8 cellular contexts compared by ENCODE assay signal in genomic region chr5:38258319-38259061, GRCh38. TPM values are rescaled to one million over a fixed set of nuclear protein-coding genes. Genes with fewer than 3 reads are reported as not detected.
DNase-seq lines count a peak whose midpoint lies in the region; ATAC-seq, FAIRE-seq and TF ChIP-seq lines count a peak whose summit lies in the region.

Gene EGFLAM, plus strand, starts transcription at chr5:38258559. Its CDS starts 196 bp downstream, at chr5:38258755.

- H2BK5ac ChIP-seq in H9 (ENCODE audit: insufficient read length, low read length) = no peak within 1 kb of the TSS

- peaks cover 13% of the 10 kb centered on the region for H3K23me2 ChIP-seq in H9 (ENCODE audit: insufficient read length, low read depth, low read length, poor library complexity, severe bottlenecking)

- H2BK12ac ChIP-seq in H9 (ENCODE audit: insufficient read length, low read depth, low read length) = no peak within 1 kb of the TSS

- WGBS in A549 (ENCODE audit: missing lambda C conversion rate) = 4% methylated on average over 21 of the region's 73 CpGs
- WGBS in H9 (ENCODE audit: extremely low coverage, insufficient read length, low lambda C conversion rate) = no CpG with 5 or more reads among the region's 73 CpGs

- no peak within 1 kb of the TSS for H3K27ac Mint-ChIP-seq in H9
- H3K27ac Mint-ChIP-seq in activated CD8-positive, alpha-beta T cell treated with anti-CD3 and anti-CD28 coated beads for 36 hours = no peak within 1 kb of the TSS

- peaks cover 98% of the 10 kb centered on the region for H3K27me3 Mint-ChIP-seq in H9 (ENCODE audit: low read depth)
- H3K27me3 Mint-ChIP-seq in activated CD8-positive, alpha-beta T cell treated with anti-CD3 and anti-CD28 coated beads for 36 hours = peaks cover 62% of the 10 kb centered on the region

- POLR2A ChIA-PET in A549 (lab: Yijun Ruan, JAX) = no interaction called here
- POLR2A ChIA-PET in activated CD8-positive, alpha-beta T cell treated with anti-CD3 and anti-CD28 coated beads for 36 hours (lab: Charles Lee) = no interaction called here

- H3K79me2 ChIP-seq in H9 (ENCODE audit: insufficient read depth, low read length) = no peaks in the 10 kb centered on the region

- H3K4me3 ChIP-seq in A549 (peak within 1 kb of the TSS; percentile 49), skeletal muscle cell (ENCODE audit: low read depth, low read length) (peak within 1 kb of the TSS; percentile 57)

- no peaks in the 10 kb centered on the region; a peak in 2 of 5 replicates for H3K9me3 Mint-ChIP-seq in H9
- peaks cover 5% of the 10 kb centered on the region for H3K9me3 Mint-ChIP-seq in activated CD8-positive, alpha-beta T cell treated with anti-CD3 and anti-CD28 coated beads for 36 hours

- no peak within 1 kb of the TSS for H4K91ac ChIP-seq in H9 (ENCODE audit: insufficient read length, low read depth, low read length)

- H2BK120ac ChIP-seq in H9 (ENCODE audit: low read depth, low read length, poor library complexity, severe bottlenecking) = no peak within 1 kb of the TSS

- intact Hi-C loops in activated CD8-positive, alpha-beta T cell treated with anti-CD3 and anti-CD28 coated beads for 36 hours (cut with micrococcal nuclease) = no loop called here
- intact Hi-C loops in left ventricle myocardium superior (cut with micrococcal nuclease) = no loop called here

- TF ChIP-seq RAD21 in A549 (conservative IDR thresholded peaks at IDR 0.05 in 1 of 2, IDR thresholded peaks at IDR 0.05 in 1 of 2) = no peak

- H3K27ac ChIP-seq in A549 (peak within 1 kb of the TSS in 1 of 2 experiments; percentile 53; a peak in 2 of 6 replicates), H9 (ENCODE audit: insufficient read length, low read depth, low read length) (no peak within 1 kb of the TSS)

- no peak within 1 kb of the TSS for H3K56ac ChIP-seq in H9 (ENCODE audit: insufficient read length, low read depth, low read length)

- H2BK15ac ChIP-seq in H9 (ENCODE audit: low read depth, low read length) = no peak within 1 kb of the TSS

- no peak within 1 kb of the TSS; the same call in 1 of the 2 replicates for H3K14ac ChIP-seq in H9 (ENCODE audit: insufficient read depth, low read length)

- peak; percentile 20 to 24 for DNase-seq in A549 (ENCODE audit: low read depth in 1 of 2, low spot score in 1 of 2)
- DNase-seq in H9 = peak; percentile 75
- DNase-seq in activated CD8-positive, alpha-beta T cell treated with anti-CD3 and anti-CD28 coated beads for 36 hours = peak; percentile 29
- DNase-seq in left ventricle myocardium superior = peak; percentile 47
- DNase-seq in skeletal muscle cell (ENCODE audit: low read depth) = no peak
- no peak for DNase-seq in activated effector memory CD4-positive, alpha-beta T cell treated with Interleukin-2 at 50 U/mL for 16 hours

- no peak for TF ChIP-seq EP300 in A549 (IDR thresholded peaks at IDR 0.05)

- H3K27me3 ChIP-seq in H9 (ENCODE audit: insufficient read depth, low read length) = peaks cover 35% of the 10 kb centered on the region

- H3K9ac ChIP-seq in H9 (ENCODE audit: extremely low read depth, insufficient read length, low read length) = no peak within 1 kb of the TSS

- H3T11ph ChIP-seq in H9 (ENCODE audit: low read length) = no peak within 1 kb of the TSS

- H3K23ac ChIP-seq in H9 (ENCODE audit: insufficient read length, low read depth, low read length) = no peak within 1 kb of the TSS

- no peaks in the 10 kb centered on the region for H4K20me1 ChIP-seq in H9 (ENCODE audit: control insufficient read depth, insufficient read depth, insufficient read length)

- H3K4me1 ChIP-seq in A549 = peaks cover 4% of the 10 kb centered on the region; the same call in 1 of the 3 replicates
- no peaks in the 10 kb centered on the region; the same call in 1 of the 2 replicates for H3K4me1 ChIP-seq in H9 (ENCODE audit: insufficient read depth, low read length)

- H4K5ac ChIP-seq in H9 (ENCODE audit: insufficient read length, low read depth, low read length) = no peak within 1 kb of the TSS

- no peak within 1 kb of the TSS for H3K4ac ChIP-seq in H9 (ENCODE audit: low read depth, low read length)

- no peak for TF ChIP-seq POLR2A in A549 (IDR thresholded peaks at IDR 0.05; ENCODE audit: low read length)

- no peak for FAIRE-seq in A549 (lab: Jason Lieb, UNC)

- TF ChIP-seq CTCF in A549 (IDR thresholded peaks at IDR 0.05) (no peak), H9 (conservative IDR thresholded peaks at IDR 0.05) (peak; percentile 30; the same call in 1 of the 3 replicates)
- TF ChIP-seq CTCF in activated CD8-positive, alpha-beta T cell treated with anti-CD3 and anti-CD28 coated beads for 36 hours (IDR thresholded peaks at IDR 0.05) = no peak

- ATAC-seq in A549 (peak; percentile 91 to 97), left ventricle myocardium superior (peak; percentile 81), GM18502 (IDR thresholded peaks at IDR 0.05; ENCODE audit: poor library complexity, unreplicated experiment) (no peak), HG02798 (IDR thresholded peaks at IDR 0.05; ENCODE audit: poor library complexity, unreplicated experiment) (no peak)
- ATAC-seq in activated CD8-positive, alpha-beta T cell treated with anti-CD3 and anti-CD28 coated beads for 36 hours = no peak

- no peak within 1 kb of the TSS for H2AK5ac ChIP-seq in H9 (ENCODE audit: insufficient read length, low read length)

- H4K8ac ChIP-seq in H9 (replicated peaks; ENCODE audit: insufficient read length, low read depth, low read length) = no peak within 1 kb of the TSS

- H3K4me2 ChIP-seq in A549 (peak within 1 kb of the TSS; percentile 96), H9 (ENCODE audit: insufficient read depth, insufficient read length, low read length) (peak within 1 kb of the TSS; percentile 97)

- no peak within 1 kb of the TSS for H3K18ac ChIP-seq in H9 (ENCODE audit: insufficient read length, low read depth, low read length)

- no peak within 1 kb of the TSS for H2BK20ac ChIP-seq in H9 (ENCODE audit: low read depth, low read length, poor library complexity, severe bottlenecking)

- H3K79me1 ChIP-seq in H9 (ENCODE audit: insufficient read depth, low read depth, low read length, poor library complexity, severe bottlenecking) = no peaks in the 10 kb centered on the region

- H3K4me1 Mint-ChIP-seq in H9 = peaks cover 18 to 21% of the 10 kb centered on the region in 2 experiments
- H3K4me1 Mint-ChIP-seq in activated CD8-positive, alpha-beta T cell treated with anti-CD3 and anti-CD28 coated beads for 36 hours (ENCODE audit: low read depth) = peaks cover 7% of the 10 kb centered on the region

- H2AFZ ChIP-seq in H9 (ENCODE audit: low read length) = no peak within 1 kb of the TSS

- H3K9me3 ChIP-seq in A549 (no peaks in the 10 kb centered on the region), H9 (ENCODE audit: control insufficient read depth, low read depth, low read length) (no peaks in the 10 kb centered on the region)

- peaks cover 0 to 3% (median 0%) of the 10 kb centered on the region in 3 experiments; a peak in 1 of 7 replicates for H3K36me3 Mint-ChIP-seq in H9 (ENCODE audit: insufficient read depth in 1 of 3, low read depth in 3 of 3)
- H3K36me3 Mint-ChIP-seq in activated CD8-positive, alpha-beta T cell treated with anti-CD3 and anti-CD28 coated beads for 36 hours (ENCODE audit: low read depth) = no peaks in the 10 kb centered on the region

- CTCF ChIA-PET in A549 (lab: Yijun Ruan, JAX) = interaction anchor here (1.0 to 2.8 kb wide), 5 partner anchors 8 to 162 kb away, joined by 3 to 19 read pairs (median 4); no protein-coding TSS in a partner anchor
- CTCF ChIA-PET in activated CD8-positive, alpha-beta T cell treated with anti-CD3 and anti-CD28 coated beads for 36 hours (lab: Charles Lee) = no interaction called here

- H3K4me3 Mint-ChIP-seq in H9 = peak within 1 kb of the TSS; percentile 67 to 84
- no peak within 1 kb of the TSS for H3K4me3 Mint-ChIP-seq in activated CD8-positive, alpha-beta T cell treated with anti-CD3 and anti-CD28 coated beads for 36 hours

TF ChIP-seq in A549, 52 proteins besides CTCF, POLR2A, EP300 and RAD21 (continues in another document):
- no peak for TF ChIP-seq BHLHE40 (IDR thresholded peaks at IDR 0.05; ENCODE audit: low read depth, low read length)
- TF ChIP-seq SMC3 (IDR thresholded peaks at IDR 0.05) = no peak
- no peak for TF ChIP-seq TP53 (CRISPR knock-in tag; IDR thresholded peaks at IDR 0.05)
- no peak for TF ChIP-seq SREBF2 (IDR thresholded peaks at IDR 0.05)
- TF ChIP-seq ZC3H11A (IDR thresholded peaks at IDR 0.05) = no peak
- no peak for TF ChIP-seq USF2 (IDR thresholded peaks at IDR 0.05)
- TF ChIP-seq FOXS1 (CRISPR knock-in tag; IDR thresholded peaks at IDR 0.05) = no peak
- no peak for TF ChIP-seq PHF8 (IDR thresholded peaks at IDR 0.05; ENCODE audit: borderline replicate concordance, low read depth)
- TF ChIP-seq PBX3 (IDR thresholded peaks at IDR 0.05) = no peak
- no peak for TF ChIP-seq CBX2 (IDR thresholded peaks at IDR 0.05; ENCODE audit: borderline replicate concordance, low read depth)
- no peak for TF ChIP-seq RCOR1 (IDR thresholded peaks at IDR 0.05; ENCODE audit: low read depth, low read length)

RNA-seq across cellular contexts. Expression of gene EGFLAM, which starts in this region (rescaled TPM):
- 0.15 TPM in 1 of 2 replicates, not detected in the other for polyA plus RNA-seq in A549 (2011; rRNA removed)
- not detected in 2 replicates for polyA plus RNA-seq in A549 (2012; cell fraction: cytosol; rRNA removed)
- 0.01 and 0.36 TPM in 2 replicates for polyA plus RNA-seq in A549 (2012; cell fraction: nucleus; rRNA removed)
- polyA plus RNA-seq in A549 (2017; fragmentation: RNase III; extraction: RNeasy Plus Mini Kit Qiagen cat#74134 plus additional on column Dnase treatment) = 0.09 to 0.13 TPM in 2 of 3 replicates, not detected in the other
- polyA minus RNA-seq in A549 (2011; rRNA and poly(A)+ RNA removed) = not detected in 2 replicates
- 0.33 TPM in 2 replicates for total RNA-seq in H9 (2021)
- not detected for total RNA-seq in activated CD8-positive, alpha-beta T cell treated with anti-CD3 and anti-CD28 coated beads for 36 hours
- 7.7 TPM for total RNA-seq in left ventricle myocardium superior

Comparison
In these comparisons a context has a peak if more than half of its experiments do, and no peak if none do; other contexts are left out.
1. Peak in DNase-seq, ATAC-seq, H3K4me3 ChIP-seq and H3K4me2 ChIP-seq in A549; RNA of the gene not detected or under 1 TPM.
2. Peak in DNase-seq and H3K4me2 ChIP-seq in H9; RNA of the gene not detected or under 1 TPM.
3. Peak in DNase-seq in activated CD8-positive, alpha-beta T cell treated with anti-CD3 and anti-CD28 coated beads for 36 hours; RNA of the gene not detected or under 1 TPM.